10 cellular contexts compared by ENCODE assay signal in the genomic region with DNA sequence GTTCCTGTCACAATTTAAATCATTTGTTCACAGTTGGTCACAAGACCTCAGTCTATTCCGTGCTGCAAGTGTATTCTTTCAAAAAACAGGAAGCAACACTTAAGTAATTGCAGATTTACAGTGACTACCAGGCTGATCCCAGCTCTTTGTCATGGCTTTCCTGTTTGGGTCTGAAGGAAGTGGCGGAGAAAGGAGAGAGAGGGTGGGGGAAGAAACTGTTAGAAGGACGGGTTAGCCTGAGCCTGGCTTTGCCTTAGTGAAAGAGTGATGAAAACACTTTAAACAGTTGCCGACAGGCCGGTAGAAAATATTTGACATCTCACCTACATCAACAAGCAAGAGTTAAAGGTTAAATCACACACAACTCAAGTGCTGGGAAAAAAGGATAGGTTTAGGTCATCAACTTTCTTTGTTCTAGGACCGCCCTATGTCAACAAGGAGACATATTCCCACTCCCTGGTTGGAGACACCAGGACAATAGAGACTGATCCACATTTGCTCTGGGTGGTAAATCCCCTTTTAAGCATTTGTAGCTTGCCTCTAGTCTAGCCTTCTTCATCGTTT.
DNase-seq lines count a peak whose midpoint lies in the region; ATAC-seq and TF ChIP-seq lines count a peak whose summit lies in the region.
"Had no signal": no experiment of that assay in that cellular context is flagged by ENCODE, and none has a peak within 500 bp of the region (broad histone marks: within the 10 kb centered on the region; RNA-seq: fewer than 3 reads in every experiment).

No MANE protein-coding gene starts in this region.

- H4K91ac ChIP-seq in neuronal stem cell (ENCODE audit: low read depth, low read length, poor library complexity) = no peak overlapping the region

- peak; percentile 54 for DNase-seq in DMS53 (lab: John Stamatoyannopoulos, UW)
- peak; percentile 11 for DNase-seq in NT2/D1 (ENCODE audit: low read depth, low spot score)
- DNase-seq in heart left ventricle = peak in 2 of 5 donors; percentile 33 to 35
- no peak for DNase-seq in neuronal stem cell (ENCODE audit: low spot score)
- DNase-seq in CD4-positive, alpha-beta memory T cell = no peak
- no peak for DNase-seq in prostate gland (ENCODE audit: low spot score)
- DNase-seq in inferior parietal cortex (ENCODE audit: extremely low spot score) = no peak
- no peak for DNase-seq in GM10248 (ENCODE audit: extremely low spot score)
- DNase-seq: NCI-H1436 treated with DMSO at 0.1 percent for 48 hours, SJCRH30 had no signal

- H3K27ac Mint-ChIP-seq in CD4-positive, alpha-beta memory T cell = no peak overlapping the region

- POLR2A ChIA-PET in CD4-positive, alpha-beta memory T cell (lab: Charles Lee; ENCODE audit: partially characterized antibody) = no interaction called here
- POLR2A ChIA-PET in GM10248 (lab: Yijun Ruan, JAX) = no interaction called here

- H2AK5ac ChIP-seq in neuronal stem cell (ENCODE audit: low read depth, low read length) = no peak overlapping the region

- H3K36me3 ChIP-seq in NT2/D1 (ENCODE audit: insufficient read depth, insufficient read length, low read length) = no peaks in the 10 kb centered on the region
- no peaks in the 10 kb centered on the region for H3K36me3 ChIP-seq in heart left ventricle
- no peaks in the 10 kb centered on the region for H3K36me3 ChIP-seq in neuronal stem cell (replicated peaks in 1 of 2; ENCODE audit: control insufficient read depth in 2 of 2, insufficient read depth in 2 of 2, low read length in 2 of 2)
- no peaks in the 10 kb centered on the region for H3K36me3 ChIP-seq in CD4-positive, alpha-beta memory T cell (ENCODE audit: insufficient read depth, low read length)
- no peaks in the 10 kb centered on the region for H3K36me3 ChIP-seq in prostate gland
- H3K36me3 ChIP-seq: SJCRH30 had no signal

- no peak overlapping the region for H2BK12ac ChIP-seq in neuronal stem cell (ENCODE audit: low read length)

- TF ChIP-seq CTCF in heart left ventricle (IDR thresholded peaks at IDR 0.05) = no peak
- no peak for TF ChIP-seq CTCF in prostate gland (IDR thresholded peaks at IDR 0.05)
- no peak for TF ChIP-seq CTCF in GM10248 (IDR thresholded peaks at IDR 0.05; ENCODE audit: control extremely low read depth, extremely low read depth, low read depth, missing control alignments)

- H3K4me3 Mint-ChIP-seq in CD4-positive, alpha-beta memory T cell = no peak overlapping the region

- 48 to 55% (median 51%) methylated on average over 7 of the region's 7 CpGs for WGBS in heart left ventricle, 4 donors
- no CpG with 5 or more reads among the region's 7 CpGs for WGBS in neuronal stem cell (ENCODE audit: extremely low coverage in 2 of 2, insufficient read length in 2 of 2, insufficient replicate concordance in 1 of 2), 2 donors
- WGBS in prostate gland = 71% methylated on average over 7 of the region's 7 CpGs

- H3K4me3 ChIP-seq in NT2/D1 (ENCODE audit: insufficient read length, low read depth) (no peak overlapping the region), heart left ventricle (no peak overlapping the region), neuronal stem cell (ENCODE audit: low read length in 2 of 2) (no peak overlapping the region), prostate gland (no peak overlapping the region)
- no peak overlapping the region for H3K4me3 ChIP-seq in CD4-positive, alpha-beta memory T cell (ENCODE audit: low read length in 2 of 2)
- H3K4me3 ChIP-seq: SJCRH30 had no signal

- intact Hi-C loops in heart left ventricle (cut with DNase I) (loop anchor here in 3 of 10 donors (5.0 to 10.0 kb wide), 2 partner anchors 102 to 105 kb away; partner anchors contain the start of gene DAB2 (in 3 of the 3)), prostate gland (cut with DNase I) (no loop called here)
- intact Hi-C loops in CD4-positive, alpha-beta memory T cell (cut with micrococcal nuclease) = no loop called here

- no peaks in the 10 kb centered on the region for H3K36me3 Mint-ChIP-seq in CD4-positive, alpha-beta memory T cell

- no peak overlapping the region for H3K18ac ChIP-seq in neuronal stem cell (ENCODE audit: low read length)

- H2AFZ ChIP-seq in neuronal stem cell (ENCODE audit: low read length) = peak overlapping the region; percentile 72

- no peak overlapping the region for H4K8ac ChIP-seq in neuronal stem cell (ENCODE audit: low read depth, low read length)

- TF ChIP-seq POLR2A in heart left ventricle (IDR thresholded peaks at IDR 0.05) = no peak
- no peak for TF ChIP-seq POLR2A in prostate gland (IDR thresholded peaks at IDR 0.05)

- H3K79me1 ChIP-seq in neuronal stem cell (ENCODE audit: low read depth, low read length) = no peaks in the 10 kb centered on the region

- H3K27me3 Mint-ChIP-seq in CD4-positive, alpha-beta memory T cell = peaks cover 10 to 22% of the 10 kb centered on the region in 2 donors

- H3K4ac ChIP-seq in neuronal stem cell (ENCODE audit: low read length) = no peak overlapping the region

- H3K27ac ChIP-seq in heart left ventricle = peak overlapping the region in 11 of 12 donors; percentile 36 to 91 (median 66)
- H3K27ac ChIP-seq in neuronal stem cell (replicated peaks; ENCODE audit: low read length) = no peak overlapping the region
- no peak overlapping the region for H3K27ac ChIP-seq in CD4-positive, alpha-beta memory T cell (ENCODE audit: low read depth, low read length)
- no peak overlapping the region for H3K27ac ChIP-seq in prostate gland
- H3K27ac ChIP-seq: SJCRH30 had no signal

- peak; percentile 78 to 95 (median 84) for ATAC-seq in heart left ventricle

- H3K4me1 ChIP-seq in NT2/D1 (ENCODE audit: insufficient read depth, insufficient read length) (no peaks in the 10 kb centered on the region), heart left ventricle (peaks cover 0 to 37% (median 2%) of the 10 kb centered on the region in 12 donors), neuronal stem cell (ENCODE audit: control insufficient read depth in 2 of 2, insufficient read depth in 1 of 2, low read depth in 1 of 2, low read length in 2 of 2) (peaks cover 1 to 6% of the 10 kb centered on the region in 2 donors), prostate gland (replicated peaks) (no peaks in the 10 kb centered on the region)
- no peaks in the 10 kb centered on the region for H3K4me1 ChIP-seq in CD4-positive, alpha-beta memory T cell (ENCODE audit: insufficient read depth, low read length)

- no peak overlapping the region for H3K14ac ChIP-seq in neuronal stem cell (ENCODE audit: low read length)

- H3K23ac ChIP-seq in neuronal stem cell (ENCODE audit: low read depth, low read length, poor library complexity) = no peak overlapping the region

- CTCF ChIA-PET in CD4-positive, alpha-beta memory T cell (lab: Charles Lee; ENCODE audit: partially characterized antibody) = no interaction called here
- CTCF ChIA-PET in GM10248 (lab: Yijun Ruan, JAX) = no interaction called here

- no peaks in the 10 kb centered on the region for H3K9me3 Mint-ChIP-seq in CD4-positive, alpha-beta memory T cell

- H3K9ac ChIP-seq in NT2/D1 (ENCODE audit: insufficient read length, low read depth) (no peak overlapping the region), neuronal stem cell (ENCODE audit: low read depth, low read length, poor library complexity) (no peak overlapping the region)

- no peak overlapping the region for H2BK15ac ChIP-seq in neuronal stem cell (ENCODE audit: low read length)

- no peak overlapping the region for H2BK120ac ChIP-seq in neuronal stem cell (ENCODE audit: low read depth, low read length)

- H2BK5ac ChIP-seq in neuronal stem cell (ENCODE audit: low read length) = no peak overlapping the region

- H3K9me3 ChIP-seq in NT2/D1 (ENCODE audit: insufficient read depth, low read length) = no peaks in the 10 kb centered on the region
- H3K9me3 ChIP-seq in heart left ventricle = no peaks in the 10 kb centered on the region
- no peaks in the 10 kb centered on the region for H3K9me3 ChIP-seq in neuronal stem cell (replicated peaks in 1 of 2; ENCODE audit: control insufficient read depth in 2 of 2, insufficient read depth in 1 of 2, low read depth in 1 of 2, low read length in 2 of 2)
- no peaks in the 10 kb centered on the region for H3K9me3 ChIP-seq in CD4-positive, alpha-beta memory T cell (ENCODE audit: control insufficient read depth in 1 of 2, low read length in 2 of 2)
- H3K9me3 ChIP-seq in prostate gland = no peaks in the 10 kb centered on the region
- H3K9me3 ChIP-seq: SJCRH30 had no signal

- H3K27me3 ChIP-seq in NT2/D1 (ENCODE audit: insufficient read depth, insufficient read length) (no peaks in the 10 kb centered on the region), heart left ventricle (no peaks in the 10 kb centered on the region), neuronal stem cell (ENCODE audit: control insufficient read depth in 3 of 3, insufficient read depth in 3 of 3, low read depth in 1 of 3, low read length in 3 of 3) (no peaks in the 10 kb centered on the region), prostate gland (replicated peaks; ENCODE audit: insufficient read depth) (no peaks in the 10 kb centered on the region)
- H3K27me3 ChIP-seq in CD4-positive, alpha-beta memory T cell (ENCODE audit: insufficient read depth, low read length) = no peaks in the 10 kb centered on the region
- H3K27me3 ChIP-seq: SJCRH30 had no signal

- no peaks in the 10 kb centered on the region for H3K4me1 Mint-ChIP-seq in CD4-positive, alpha-beta memory T cell

- no peak overlapping the region for H3K4me2 ChIP-seq in neuronal stem cell (ENCODE audit: insufficient read depth, low read length, poor library complexity, severe bottlenecking)

Comparison
In these comparisons a context has a peak if more than half of its experiments do, and no peak if none do; other contexts are left out.
1. DNase-seq: peak in DMS53 (single experiment) and NT2/D1 (single experiment); none in neuronal stem cell (single experiment), CD4-positive, alpha-beta memory T cell (0 of 5), prostate gland (single experiment), inferior parietal cortex (single experiment) and GM10248 (single experiment).
2. H3K27ac ChIP-seq: peak in heart left ventricle (11 of 12); none in neuronal stem cell (single experiment), CD4-positive, alpha-beta memory T cell (single experiment) and prostate gland (0 of 2).